In genomic region chr12:108592033-108592909, GRCh38 we compare ENCODE assay signal across 27 cellular contexts. TPM values are rescaled to one million over a fixed set of nuclear protein-coding genes. Genes with fewer than 3 reads are reported as not detected.
"Had no signal": no experiment of that assay in that cellular context is flagged by ENCODE, and none has a peak within 500 bp of the region (broad histone marks: within the 10 kb centered on the region; RNA-seq: fewer than 3 reads in every experiment).

No MANE protein-coding gene starts in this region.

- ATAC-seq: activated CD4-positive, alpha-beta T cell treated with anti-CD3 and anti-CD28 coated beads for 36 hours; activated CD8-positive, alpha-beta T cell treated with anti-CD3 and anti-CD28 coated beads, Interleukin-2, amount 10 ng/mL, durations not matched to agents 7 days and 5 days; activated naive CD4-positive, alpha-beta T cell treated with anti-CD3 and anti-CD28 coated beads, Interleukin-2, amount 50 U/mL, for 72 hours; activated naive CD8-positive, alpha-beta T cell treated with anti-CD3 and anti-CD28 coated beads, Interleukin-2, amount 50 U/mL, for 24 hours; activated T-cell treated with anti-CD3 and anti-CD28 coated beads, Interleukin-2, amount 50 U/mL, for 4 hours; body of pancreas; T-helper 17 cell had no signal

- H3K27ac ChIP-seq: ascending aorta, body of pancreas, Peyer's patch had no signal

- H3K9me3 Mint-ChIP-seq: activated naive CD4-positive, alpha-beta T cell treated with anti-CD3 and anti-CD28 coated beads, Interleukin-2, amount 50 U/mL, for 72 hours; activated naive CD8-positive, alpha-beta T cell treated with anti-CD3 and anti-CD28 coated beads, Interleukin-2, amount 50 U/mL, for 24 hours; activated T-cell treated with anti-CD3 and anti-CD28 coated beads, Interleukin-2, amount 50 U/mL, for 4 hours had no signal

- H3K27me3 Mint-ChIP-seq: activated CD4-positive, alpha-beta T cell treated with anti-CD3 and anti-CD28 coated beads for 36 hours; activated naive CD8-positive, alpha-beta T cell treated with anti-CD3 and anti-CD28 coated beads, Interleukin-2, amount 50 U/mL, for 24 hours; T-helper 17 cell had no signal

- H3K4me1 ChIP-seq: ascending aorta, Peyer's patch had no signal

- H3K27ac Mint-ChIP-seq: activated CD4-positive, alpha-beta T cell treated with anti-CD3 and anti-CD28 coated beads for 36 hours; activated CD8-positive, alpha-beta T cell treated with anti-CD3 and anti-CD28 coated beads, Interleukin-2, amount 10 ng/mL, durations not matched to agents 7 days and 5 days; activated naive CD4-positive, alpha-beta T cell treated with anti-CD3 and anti-CD28 coated beads, Interleukin-2, amount 50 U/mL, for 72 hours; activated naive CD8-positive, alpha-beta T cell treated with anti-CD3 and anti-CD28 coated beads, Interleukin-2, amount 50 U/mL, for 24 hours; T-helper 17 cell had no signal

- H3K36me3 Mint-ChIP-seq: activated naive CD4-positive, alpha-beta T cell treated with anti-CD3 and anti-CD28 coated beads, Interleukin-2, amount 50 U/mL, for 72 hours had no signal

- FAIRE-seq: bronchial epithelial cell had no signal

- H3K9me3 ChIP-seq: ascending aorta, body of pancreas, Peyer's patch had no signal

- H3K4me3 ChIP-seq: ascending aorta, body of pancreas, Peyer's patch had no signal

- H3K27me3 ChIP-seq: ascending aorta, body of pancreas, Peyer's patch had no signal

- DNase-seq: activated CD4-positive, alpha-beta T cell treated with anti-CD3 and anti-CD28 coated beads for 36 hours; activated CD4-positive, alpha-beta T cell treated with anti-CD3 and anti-CD28 coated beads, Interleukin-2, amount 50 U/mL, for 4 hours; activated CD4-positive, CD25-positive, alpha-beta regulatory T cell; activated CD8-positive, alpha-beta memory T cell treated with anti-CD3 and anti-CD28 coated beads, Interleukin-2, amount 50 U/mL, for 48 hours; activated CD8-positive, alpha-beta T cell treated with anti-CD3 and anti-CD28 coated beads, Interleukin-2, amount 10 ng/mL, durations not matched to agents 7 days and 5 days; activated effector memory CD4-positive, alpha-beta T cell treated with anti-CD3 and anti-CD28 coated beads, Interleukin-2, amount 50 U/mL, for 16 hours; activated naive CD4-positive, alpha-beta T cell treated with Interleukin-2 at 50 U/mL for 16 hours; activated naive CD8-positive, alpha-beta T cell treated with anti-CD3 and anti-CD28 coated beads, Interleukin-2, amount 50 U/mL, for 24 hours; activated T-cell treated with anti-CD3 and anti-CD28 coated beads, Interleukin-2, amount 50 U/mL, for 4 hours; amniotic stem cell; body of pancreas; central memory CD4-positive, alpha-beta T cell; Kasumi-1; NCI-H1105 treated with DMSO at 0.1 percent for 48 hours; NCI-H146; NCI-H187 treated with DMSO at 0.1 percent for 48 hours; NCI-H2081 treated with DMSO at 0.1 percent for 48 hours; NCI-H446; NCI-H524; Peyer's patch; SHP77; T-helper 17 cell; T-helper 9 cell had no signal

- H3K4me3 Mint-ChIP-seq: activated CD4-positive, alpha-beta T cell treated with anti-CD3 and anti-CD28 coated beads for 36 hours; activated CD8-positive, alpha-beta T cell treated with anti-CD3 and anti-CD28 coated beads, Interleukin-2, amount 10 ng/mL, durations not matched to agents 7 days and 5 days; activated naive CD8-positive, alpha-beta T cell treated with anti-CD3 and anti-CD28 coated beads, Interleukin-2, amount 50 U/mL, for 24 hours; activated T-cell treated with anti-CD3 and anti-CD28 coated beads, Interleukin-2, amount 50 U/mL, for 4 hours; T-helper 17 cell had no signal

- H3K36me3 ChIP-seq: ascending aorta, Peyer's patch had no signal

- H3K4me1 Mint-ChIP-seq: activated CD4-positive, alpha-beta T cell treated with anti-CD3 and anti-CD28 coated beads for 36 hours; activated naive CD8-positive, alpha-beta T cell treated with anti-CD3 and anti-CD28 coated beads, Interleukin-2, amount 50 U/mL, for 24 hours had no signal

RNA-seq across cellular contexts. Expression of gene TMEM119, which starts 5.6 kb away (rescaled TPM):
- total RNA-seq: activated CD8-positive, alpha-beta T cell treated with anti-CD3 and anti-CD28 coated beads, Interleukin-2, amount 10 ng/mL, durations not matched to agents 7 days and 5 days; SK-MEL-5 had no signal
